1 cellular context compared by ENCODE assay signal in the genomic region with DNA sequence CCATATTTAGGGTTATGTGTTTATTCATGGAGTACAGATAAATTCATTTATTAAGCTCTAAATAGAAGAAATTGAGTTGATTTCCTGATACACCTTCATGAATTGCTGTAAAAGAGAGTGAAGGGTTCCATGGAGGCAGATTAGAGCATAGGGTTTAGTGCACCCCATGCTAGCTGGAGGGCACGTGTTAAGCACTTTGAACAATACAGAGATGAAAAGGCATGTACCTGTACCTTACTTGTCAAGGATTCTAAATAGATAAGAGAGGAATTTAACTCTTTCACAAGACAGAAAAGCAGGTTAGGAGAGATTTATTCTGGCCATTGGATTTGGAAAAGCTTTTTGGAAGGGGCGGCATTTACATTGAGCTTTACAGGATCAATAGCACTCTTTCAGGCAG.
TF ChIP-seq lines count a peak whose summit lies in the region.

No MANE protein-coding gene starts in this region.

TF ChIP-seq in GM12891, 5 proteins besides CTCF, POLR2A, EP300 and RAD21:
- TF ChIP-seq POU2F2 (IDR thresholded peaks at IDR 0.05; ENCODE audit: low read depth, low read length) = no peak
- TF ChIP-seq POLR2AphosphoS5 (IDR thresholded peaks at IDR 0.05; ENCODE audit: low read depth, low read length) = no peak; the same call in 1 of the 2 replicates
- TF ChIP-seq PAX5 (IDR thresholded peaks at IDR 0.05; ENCODE audit: insufficient read depth, low read length, severe bottlenecking) = no peak
- TF ChIP-seq TAF1 (IDR thresholded peaks at IDR 0.05; ENCODE audit: low read depth, low read length) = no peak
- no peak for TF ChIP-seq SPI1 (IDR thresholded peaks at IDR 0.05; ENCODE audit: low read depth, low read length)
